31 cellular contexts compared by ENCODE assay signal in the genomic region with DNA sequence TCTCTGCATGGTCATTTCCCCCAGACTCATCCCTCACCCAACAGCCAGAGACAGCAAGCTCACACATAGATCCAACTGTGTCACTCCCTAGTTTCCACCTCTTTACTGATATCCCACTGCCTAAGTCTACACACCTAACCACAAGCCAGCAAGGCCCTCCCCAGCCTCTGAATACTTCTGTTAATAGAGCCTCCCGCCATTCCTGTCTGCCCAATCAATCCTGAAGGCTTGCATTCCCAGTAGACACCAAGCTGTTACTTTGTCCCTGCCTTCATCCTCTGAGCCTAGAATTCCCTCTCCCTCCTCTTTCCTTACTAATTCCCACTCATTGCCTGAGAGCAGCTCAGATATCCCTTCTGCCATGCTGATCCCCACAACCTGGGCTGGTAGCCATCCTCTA. TPM values are rescaled to one million over a fixed set of nuclear protein-coding genes. Genes with fewer than 3 reads are reported as not detected.
"Had no signal": no experiment of that assay in that cellular context is flagged by ENCODE, and none has a peak within 500 bp of the region (broad histone marks: within the 10 kb centered on the region; RNA-seq: fewer than 3 reads in every experiment).

No MANE protein-coding gene starts in this region.

- H3K4me1 Mint-ChIP-seq: nephron had no signal

- FAIRE-seq: islet of Langerhans, kidney had no signal

- H3K27ac ChIP-seq: left lung, lower lobe of right lung, ovary, skin epidermis, stomach, testis, thyroid gland, transverse colon, upper lobe of left lung, vagina had no signal

- ATAC-seq: left colon; left lung; lower lobe of right lung; naive thymus-derived CD8-positive, alpha-beta T cell; right cardiac atrium; sciatic nerve; stimulated activated naive B cell treated with anti-CD40 and anti-IgM and Interleukin-4, amounts not matched to agents 10 μg/mL and 1 μg/mL and 100 μg/mL, for 72 hours; stimulated activated naive CD8-positive, alpha-beta T cell treated with anti-CD3 and anti-CD28 coated beads, Interleukin-15, Interleukin-2, amounts not matched to agents 100 U/mL and 50 U/mL, for 24 hours had no signal

- H3K27ac Mint-ChIP-seq: immature natural killer cell; nephron; progenitor cell of endocrine pancreas; stimulated activated naive B cell treated with anti-CD40 and anti-IgM and Interleukin-4, amounts not matched to agents 10 μg/mL and 1 μg/mL and 100 μg/mL, for 72 hours had no signal

- H3K9me3 Mint-ChIP-seq: immature natural killer cell; naive thymus-derived CD8-positive, alpha-beta T cell; nephron; neural crest cell; stimulated activated naive B cell treated with anti-CD40 and anti-IgM and Interleukin-4, amounts not matched to agents 10 μg/mL and 1 μg/mL and 100 μg/mL, for 72 hours had no signal

- H3K27me3 ChIP-seq: ovary, stomach, testis, thyroid gland, transverse colon, upper lobe of left lung, vagina had no signal

- H3K36me3 ChIP-seq: left lung, lower lobe of right lung, ovary, thyroid gland, transverse colon, vagina had no signal

- H3K36me3 Mint-ChIP-seq: immature natural killer cell; naive thymus-derived CD8-positive, alpha-beta T cell; stimulated activated naive B cell treated with anti-CD40 and anti-IgM and Interleukin-4, amounts not matched to agents 10 μg/mL and 1 μg/mL and 100 μg/mL, for 72 hours had no signal

- H3K4me3 ChIP-seq: left lung, lower lobe of right lung, ovary, skin epidermis, stomach, testis, thyroid gland, transverse colon, upper lobe of left lung, vagina had no signal

- H3K4me3 Mint-ChIP-seq: immature natural killer cell; naive thymus-derived CD8-positive, alpha-beta T cell; nephron; neural crest cell; stimulated activated naive B cell treated with anti-CD40 and anti-IgM and Interleukin-4, amounts not matched to agents 10 μg/mL and 1 μg/mL and 100 μg/mL, for 72 hours had no signal

- H3K9me3 ChIP-seq: left lung, lower lobe of right lung, ovary, stomach, testis, thyroid gland, transverse colon, upper lobe of left lung, vagina had no signal

- H3K27me3 Mint-ChIP-seq: progenitor cell of endocrine pancreas had no signal

- DNase-seq: hypothalamus; immature natural killer cell; kidney; left colon; left lung; lower lobe of right lung; mammary epithelial cell; mesenchymal stem cell; naive thymus-derived CD8-positive, alpha-beta T cell; ovary; retina; right cardiac atrium; stimulated activated CD4-positive, alpha-beta T cell treated with anti-CD3 and anti-CD28 coated beads, Interleukin-12 subunit alpha, Interleukin-12 subunit beta, amount 100 ng/mL, for 4 hours; stimulated activated CD4-positive, alpha-beta T cell treated with anti-CD3 and anti-CD28 coated beads, Interleukin-15, amount 100 ng/mL, for 24 hours; stimulated activated CD4-positive, alpha-beta T cell treated with anti-CD3 and anti-CD28 coated beads, Interleukin-2, amount 100 ng/mL, for 24 hours; stimulated activated CD4-positive, alpha-beta T cell treated with anti-CD3 and anti-CD28 coated beads, Interleukin-4, amount 100 ng/mL, for 1 hour; stimulated activated naive B cell treated with anti-CD40 and anti-IgM and Interleukin-4, amounts not matched to agents 10 μg/mL and 1 μg/mL and 100 μg/mL, for 72 hours; stimulated activated naive CD8-positive, alpha-beta T cell treated with anti-CD3 and anti-CD28 coated beads, Interleukin-15, Interleukin-2, amounts not matched to agents 100 U/mL and 50 U/mL, for 24 hours; stomach; testis; thyroid gland; transverse colon; upper lobe of left lung had no signal

RNA-seq across cellular contexts. Expression of gene ZNF385C, which starts 52.6 kb away (rescaled TPM):
- total RNA-seq: omental fat pad had no signal
